Comparison of ENCODE assay signal across 20 cellular contexts in the genomic region with DNA sequence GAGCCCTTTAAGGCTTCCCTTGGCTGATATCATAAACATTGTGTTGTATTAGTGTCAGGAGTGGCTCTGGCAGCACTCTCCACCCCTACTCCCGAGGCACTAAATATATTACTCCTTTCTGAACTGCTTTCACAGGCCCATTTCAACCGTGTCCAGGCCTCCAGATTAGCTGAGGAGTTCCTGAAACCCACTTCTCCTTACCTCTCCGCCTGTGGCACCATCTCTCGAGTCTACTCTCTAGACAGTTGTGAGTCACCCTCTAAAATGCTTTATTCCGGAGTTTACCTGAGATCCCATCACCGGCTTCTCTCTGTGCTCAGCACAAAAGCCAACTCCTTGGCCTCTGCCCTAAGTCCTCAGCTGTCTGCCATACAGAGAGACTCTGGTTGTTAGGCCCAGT. TPM values are rescaled to one million over a fixed set of nuclear protein-coding genes. Genes with fewer than 3 reads are reported as not detected.
A peak's percentile ranks its signal among the peaks of the same experiment; 100 is the strongest.
DNase-seq lines count a peak whose midpoint lies in the region; ATAC-seq and TF ChIP-seq lines count a peak whose summit lies in the region.
"Had no signal": no experiment of that assay in that cellular context is flagged by ENCODE, and none has a peak within 500 bp of the region (broad histone marks: within the 10 kb centered on the region; RNA-seq: fewer than 3 reads in every experiment).

No MANE protein-coding gene starts in this region.

- peaks cover 8% of the 10 kb centered on the region for H3K4me1 ChIP-seq in ovary (ENCODE audit: insufficient read depth)
- H3K4me1 ChIP-seq: parathyroid adenoma had no signal

- H3K27ac ChIP-seq in ovary = peak overlapping the region; percentile 71 to 75
- H3K27ac ChIP-seq: C4-2B, HL-60, parathyroid adenoma had no signal

- H3K4me1 Mint-ChIP-seq in activated CD4-positive, alpha-beta T cell treated with anti-CD3 and anti-CD28 coated beads, Interleukin-2, amount 10 ng/mL, durations not matched to agents 7 days and 5 days = peaks cover under 1% of the 10 kb centered on the region
- H3K4me1 Mint-ChIP-seq in activated T-helper 1 cell treated with anti-CD3 and anti-CD28 coated beads, Interleukin-12 subunit alpha, Interleukin-12 subunit beta, Interleukin-2, Interleukin-4 antibody, amounts not matched to agents 30 ng/mL and 10 ng/mL and 1 ng/mL, durations not matched to agents 14 hours and 24 hours and 36 hours (ENCODE audit: low read depth) = peaks cover under 1% of the 10 kb centered on the region

- H3K4me3 Mint-ChIP-seq in activated CD4-positive, alpha-beta T cell treated with anti-CD3 and anti-CD28 coated beads, Interleukin-2, amount 10 ng/mL, durations not matched to agents 7 days and 5 days = no peak overlapping the region
- H3K4me3 Mint-ChIP-seq in activated T-helper 1 cell treated with anti-CD3 and anti-CD28 coated beads, Interleukin-12 subunit alpha, Interleukin-12 subunit beta, Interleukin-2, Interleukin-4 antibody, amounts not matched to agents 30 ng/mL and 10 ng/mL and 1 ng/mL, durations not matched to agents 14 hours and 24 hours and 36 hours = no peak overlapping the region
- H3K4me3 Mint-ChIP-seq: central memory CD8-positive, alpha-beta T cell; stimulated activated naive B cell treated with anti-CD40 and anti-IgM and Interleukin-4, amounts not matched to agents 10 μg/mL and 1 μg/mL and 100 μg/mL, for 72 hours had no signal

- no peaks in the 10 kb centered on the region for H3K9me3 Mint-ChIP-seq in activated CD4-positive, alpha-beta T cell treated with anti-CD3 and anti-CD28 coated beads, Interleukin-2, amount 10 ng/mL, durations not matched to agents 7 days and 5 days
- no peaks in the 10 kb centered on the region for H3K9me3 Mint-ChIP-seq in activated T-helper 1 cell treated with anti-CD3 and anti-CD28 coated beads, Interleukin-12 subunit alpha, Interleukin-12 subunit beta, Interleukin-2, Interleukin-4 antibody, amounts not matched to agents 30 ng/mL and 10 ng/mL and 1 ng/mL, durations not matched to agents 14 hours and 24 hours and 36 hours
- H3K9me3 Mint-ChIP-seq: activated naive CD4-positive, alpha-beta T cell treated with anti-CD3 and anti-CD28 coated beads, Interleukin-2, amount 50 U/mL, for 72 hours; central memory CD8-positive, alpha-beta T cell; stimulated activated naive B cell treated with anti-CD40 and anti-IgM and Interleukin-4, amounts not matched to agents 10 μg/mL and 1 μg/mL and 100 μg/mL, for 72 hours had no signal

- no peaks in the 10 kb centered on the region for H3K36me3 ChIP-seq in ovary

- H3K27me3 ChIP-seq in ovary = no peaks in the 10 kb centered on the region

- peaks cover 68% of the 10 kb centered on the region for H3K36me3 Mint-ChIP-seq in activated CD4-positive, alpha-beta T cell treated with anti-CD3 and anti-CD28 coated beads, Interleukin-2, amount 10 ng/mL, durations not matched to agents 7 days and 5 days (ENCODE audit: low read depth)
- H3K36me3 Mint-ChIP-seq in activated T-helper 1 cell treated with anti-CD3 and anti-CD28 coated beads, Interleukin-12 subunit alpha, Interleukin-12 subunit beta, Interleukin-2, Interleukin-4 antibody, amounts not matched to agents 30 ng/mL and 10 ng/mL and 1 ng/mL, durations not matched to agents 14 hours and 24 hours and 36 hours (ENCODE audit: low read depth) = peaks cover 42% of the 10 kb centered on the region

- TF ChIP-seq POLR2A in ovary (IDR thresholded peaks at IDR 0.05) = no peak

- CTCF ChIA-PET in activated CD4-positive, alpha-beta T cell treated with anti-CD3 and anti-CD28 coated beads, Interleukin-2, amount 10 ng/mL, durations not matched to agents 7 days and 5 days (lab: Charles Lee) = interaction anchor here (1.1 kb wide), 1 partner anchor 8 kb away, joined by 5 read pairs; no protein-coding TSS in a partner anchor

- no peak for TF ChIP-seq EP300 in ovary (IDR thresholded peaks at IDR 0.05)

- ATAC-seq in left ventricle myocardium superior = peak; percentile 94
- no peak for ATAC-seq in HG02840 (IDR thresholded peaks at IDR 0.05; ENCODE audit: low FRiP score, unreplicated experiment)
- ATAC-seq: activated naive CD4-positive, alpha-beta T cell treated with anti-CD3 and anti-CD28 coated beads, Interleukin-2, amount 50 U/mL, for 72 hours; stimulated activated naive B cell treated with anti-CD40 and anti-IgM and Interleukin-4, amounts not matched to agents 10 μg/mL and 1 μg/mL and 100 μg/mL, for 72 hours had no signal

- no peak overlapping the region for H3K4me3 ChIP-seq in ovary

- POLR2A ChIA-PET in activated CD4-positive, alpha-beta T cell treated with anti-CD3 and anti-CD28 coated beads, Interleukin-2, amount 10 ng/mL, durations not matched to agents 7 days and 5 days (lab: Charles Lee) = no interaction called here

- peak overlapping the region; percentile 48 for H3K27ac Mint-ChIP-seq in activated CD4-positive, alpha-beta T cell treated with anti-CD3 and anti-CD28 coated beads, Interleukin-2, amount 10 ng/mL, durations not matched to agents 7 days and 5 days
- no peak overlapping the region for H3K27ac Mint-ChIP-seq in activated T-helper 1 cell treated with anti-CD3 and anti-CD28 coated beads, Interleukin-12 subunit alpha, Interleukin-12 subunit beta, Interleukin-2, Interleukin-4 antibody, amounts not matched to agents 30 ng/mL and 10 ng/mL and 1 ng/mL, durations not matched to agents 14 hours and 24 hours and 36 hours
- H3K27ac Mint-ChIP-seq: stimulated activated naive B cell treated with anti-CD40 and anti-IgM and Interleukin-4, amounts not matched to agents 10 μg/mL and 1 μg/mL and 100 μg/mL, for 72 hours had no signal

- no peaks in the 10 kb centered on the region for H3K9me3 ChIP-seq in ovary

- intact Hi-C loops in left ventricle myocardium superior (cut with micrococcal nuclease) = no loop called here
- intact Hi-C loops in ovary (cut with DNase I) = no loop called here
- intact Hi-C loops in activated T-helper 1 cell treated with anti-CD3 and anti-CD28 coated beads, Interleukin-12 subunit alpha, Interleukin-12 subunit beta, Interleukin-2, Interleukin-4 antibody, amounts not matched to agents 30 ng/mL and 10 ng/mL and 1 ng/mL, durations not matched to agents 14 hours and 24 hours and 36 hours (cut with micrococcal nuclease) = no loop called here

- no peak for DNase-seq in activated CD4-positive, alpha-beta T cell treated with anti-CD3 and anti-CD28 coated beads, Interleukin-2, amount 10 ng/mL, durations not matched to agents 7 days and 5 days
- DNase-seq in activated CD4-positive, alpha-beta T cell treated with anti-CD3 and anti-CD28 coated beads for 4 hours = no peak
- DNase-seq in left ventricle myocardium superior (no peak), ovary (peak in 2 of 5 donors; percentile 26 to 35), nucleus accumbens (lab: John Stamatoyannopoulos, UW) (no peak)
- no peak for DNase-seq in activated effector memory CD4-positive, alpha-beta T cell treated with anti-CD3 and anti-CD28 coated beads, Interleukin-2, amount 50 U/mL, for 16 hours
- DNase-seq in activated T-helper 1 cell treated with anti-CD3 and anti-CD28 coated beads, Interleukin-12 subunit alpha, Interleukin-12 subunit beta, Interleukin-2, Interleukin-4 antibody, amounts not matched to agents 30 ng/mL and 10 ng/mL and 1 ng/mL, durations not matched to agents 14 hours and 24 hours and 36 hours (ENCODE audit: low spot score) = no peak
- DNase-seq: 8988T; activated CD4-positive, alpha-beta T cell treated with anti-CD3 and anti-CD28 coated beads for 1 hour; KBM-7; NCI-H1105; NCI-H2227 treated with DMSO at 0.1 percent for 48 hours; SHP77 treated with DMSO at 0.1 percent for 48 hours; stimulated activated naive B cell treated with anti-CD40 and anti-IgM and Interleukin-4, amounts not matched to agents 10 μg/mL and 1 μg/mL and 100 μg/mL, for 72 hours had no signal

- TF ChIP-seq CTCF in ovary (IDR thresholded peaks at IDR 0.05) = no peak

- WGBS in ovary, 3 donors = 43 to 51% (median 49%) methylated on average over 6 of the region's 6 CpGs

- no peaks in the 10 kb centered on the region for H3K27me3 Mint-ChIP-seq in activated CD4-positive, alpha-beta T cell treated with anti-CD3 and anti-CD28 coated beads, Interleukin-2, amount 10 ng/mL, durations not matched to agents 7 days and 5 days
- H3K27me3 Mint-ChIP-seq in activated T-helper 1 cell treated with anti-CD3 and anti-CD28 coated beads, Interleukin-12 subunit alpha, Interleukin-12 subunit beta, Interleukin-2, Interleukin-4 antibody, amounts not matched to agents 30 ng/mL and 10 ng/mL and 1 ng/mL, durations not matched to agents 14 hours and 24 hours and 36 hours (ENCODE audit: insufficient read depth) = no peaks in the 10 kb centered on the region
- H3K27me3 Mint-ChIP-seq: central memory CD8-positive, alpha-beta T cell; stimulated activated naive B cell treated with anti-CD40 and anti-IgM and Interleukin-4, amounts not matched to agents 10 μg/mL and 1 μg/mL and 100 μg/mL, for 72 hours had no signal

RNA-seq across cellular contexts. Expression of a gene that starts 14.4 kb away (rescaled TPM):
- 1 to 10 TPM; 1.9 to 2.1 TPM for total RNA-seq in activated CD4-positive, alpha-beta T cell treated with anti-CD3 and anti-CD28 coated beads, Interleukin-2, amount 10 ng/mL, durations not matched to agents 7 days and 5 days
- 6.7 TPM for total RNA-seq in left ventricle myocardium superior
- total RNA-seq in ovary = 10 to 100 TPM; 17.7 to 52.5 (median 38.0) TPM
- 10 to 100 TPM; 26.5 to 46.0 TPM for polyA plus RNA-seq in ovary
- 1.2 and 1.3 TPM in 2 replicates for total RNA-seq in activated T-helper 1 cell treated with anti-CD3 and anti-CD28 coated beads, Interleukin-12 subunit alpha, Interleukin-12 subunit beta, Interleukin-2, Interleukin-4 antibody, amounts not matched to agents 30 ng/mL and 10 ng/mL and 1 ng/mL, durations not matched to agents 14 hours and 24 hours and 36 hours
